Comparison of ENCODE assay signal across 25 cellular contexts in the genomic region with DNA sequence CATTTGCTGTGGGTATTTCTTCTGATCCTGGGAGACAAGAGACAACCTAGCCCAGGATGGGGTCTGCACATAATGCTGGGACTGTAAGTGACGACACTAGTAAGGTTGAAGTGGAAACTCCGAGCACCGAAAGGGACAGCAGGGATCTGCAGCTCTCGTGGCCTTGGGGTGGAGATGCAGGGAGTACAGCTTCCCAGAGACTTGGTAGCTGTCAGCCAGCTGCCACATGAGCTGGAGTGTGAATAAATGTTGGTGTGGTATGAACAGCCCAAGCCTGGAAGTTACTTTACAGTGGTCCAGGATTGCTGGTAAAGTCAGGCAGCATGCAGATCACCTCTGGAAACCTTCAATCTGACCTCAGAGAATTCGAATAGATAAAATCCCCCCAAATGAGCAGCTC.
DNase-seq lines count a peak whose midpoint lies in the region; ATAC-seq and TF ChIP-seq lines count a peak whose summit lies in the region.
"Had no signal": no experiment of that assay in that cellular context is flagged by ENCODE, and none has a peak within 500 bp of the region (broad histone marks: within the 10 kb centered on the region; RNA-seq: fewer than 3 reads in every experiment).

No MANE protein-coding gene starts in this region.

- 62% methylated on average over 5 of the region's 5 CpGs for WGBS in right cardiac atrium

- TF ChIP-seq CTCF in Caco-2 (IDR thresholded peaks at IDR 0.05; ENCODE audit: insufficient read depth in 1 of 2, low read depth in 1 of 2, low read length in 1 of 2, severe bottlenecking in 1 of 2, unreplicated experiment in 1 of 2), result no peak

- no peaks in the 10 kb centered on the region for H3K4me1 Mint-ChIP-seq in activated T-helper 1 cell treated with anti-CD3 and anti-CD28 coated beads, Interleukin-12 subunit alpha, Interleukin-12 subunit beta, Interleukin-2, Interleukin-4 antibody, amounts not matched to agents 30 ng/mL and 10 ng/mL and 1 ng/mL, durations not matched to agents 14 hours and 24 hours and 36 hours (ENCODE audit: low read depth)
- no peaks in the 10 kb centered on the region for H3K4me1 Mint-ChIP-seq in Caco-2 (ENCODE audit: low read depth, unreplicated experiment)
- H3K4me1 Mint-ChIP-seq: activated CD4-positive, alpha-beta T cell treated with anti-CD3 and anti-CD28 coated beads, Interleukin-2, amount 10 ng/mL, durations not matched to agents 24 days and 14 days; activated naive CD4-positive, alpha-beta T cell treated with anti-CD3 and anti-CD28 coated beads, Interleukin-2, amount 50 U/mL, for 24 hours; IgD-negative memory B cell had no signal

- intact Hi-C loops in activated T-helper 1 cell treated with anti-CD3 and anti-CD28 coated beads, Interleukin-12 subunit alpha, Interleukin-12 subunit beta, Interleukin-2, Interleukin-4 antibody, amounts not matched to agents 30 ng/mL and 10 ng/mL and 1 ng/mL, durations not matched to agents 14 hours and 24 hours and 36 hours (cut with micrococcal nuclease), result no loop called here
- intact Hi-C loops in right cardiac atrium (cut with DNase I), result no loop called here
- intact Hi-C loops in sciatic nerve (cut with DNase I), result no loop called here
- intact Hi-C loops in Caco-2 (cut with micrococcal nuclease; ENCODE audit: unreplicated experiment), result no loop called here

- BruUV-seq in Caco-2 (replicated peaks; lab: Mats Ljungman, UMichigan), result no TSS peak

- H3K9me3 ChIP-seq in right cardiac atrium (ENCODE audit: control insufficient read depth, low read length), result no peaks in the 10 kb centered on the region
- H3K9me3 ChIP-seq in Caco-2, result no peaks in the 10 kb centered on the region
- H3K9me3 ChIP-seq: SJSA1, upper lobe of left lung had no signal

- ATAC-seq in right cardiac atrium (peak; percentile 35 to 69), sciatic nerve (no peak), GM19035 (IDR thresholded peaks at IDR 0.05; ENCODE audit: unreplicated experiment) (no peak)
- ATAC-seq: HCT116, Panc1 had no signal

- peak; percentile 41 for DNase-seq in activated CD8-positive, alpha-beta memory T cell treated with anti-CD3 and anti-CD28 coated beads for 24 hours
- DNase-seq in activated CD8-positive, alpha-beta memory T cell treated with anti-CD3 and anti-CD28 coated beads, Interleukin-2, amount 50 U/mL, for 4 hours, result no peak
- DNase-seq in activated T-helper 1 cell treated with anti-CD3 and anti-CD28 coated beads, Interleukin-12 subunit alpha, Interleukin-12 subunit beta, Interleukin-2, Interleukin-4 antibody, amounts not matched to agents 30 ng/mL and 10 ng/mL and 1 ng/mL, durations not matched to agents 14 hours and 24 hours and 36 hours (ENCODE audit: low spot score), result no peak
- DNase-seq in right cardiac atrium, result no peak
- peak; percentile 26 for DNase-seq in sciatic nerve (ENCODE audit: low spot score)
- DNase-seq in Caco-2, result no peak
- DNase-seq in NOMO-1 (lab: John Stamatoyannopoulos, UW; ENCODE audit: unreplicated experiment in 2 of 2), result no peak
- DNase-seq: 8988T; activated CD4-positive, alpha-beta T cell treated with anti-CD3 and anti-CD28 coated beads, Interleukin-2, amount 10 ng/mL, durations not matched to agents 24 days and 14 days; activated T-cell treated with anti-CD3 and anti-CD28 coated beads for 4 hours; AML-193; DMS79; NCI-H1417 treated with DMSO at 0.1 percent for 48 hours; NCI-H2107; NCI-H510A; NK-92 treated with Interleukin-12 subunit alpha and Interleukin-12 subunit beta, amount 100 ng/mL, for 24 hours; stimulated activated CD4-positive, alpha-beta T cell treated with anti-CD3 and anti-CD28 coated beads, Interleukin-12 subunit alpha, Interleukin-12 subunit beta, amount 100 ng/mL, for 4 hours; stimulated activated CD4-positive, alpha-beta T cell treated with anti-CD3 and anti-CD28 coated beads, Interleukin-4, amount 100 ng/mL, for 4 hours; upper lobe of left lung had no signal

- H3K27me3 ChIP-seq in right cardiac atrium (ENCODE audit: control insufficient read depth, insufficient read depth) (no peaks in the 10 kb centered on the region), Caco-2 (replicated peaks; ENCODE audit: control insufficient read depth, insufficient read depth, low read length) (no peaks in the 10 kb centered on the region)
- H3K27me3 ChIP-seq: SJSA1, upper lobe of left lung had no signal

- H3K4me3 ChIP-seq in right cardiac atrium (ENCODE audit: low read length), result no peak overlapping the region
- no peak overlapping the region for H3K4me3 ChIP-seq in Caco-2 (ENCODE audit: low read depth, low read length)
- H3K4me3 ChIP-seq: SJSA1, upper lobe of left lung had no signal

- no peaks in the 10 kb centered on the region for H3K4me1 ChIP-seq in right cardiac atrium (ENCODE audit: control insufficient read depth, insufficient read depth, low read length)
- no peaks in the 10 kb centered on the region for H3K4me1 ChIP-seq in Caco-2
- H3K4me1 ChIP-seq: SJSA1, upper lobe of left lung had no signal

- CTCF ChIA-PET in Caco-2 (lab: Charles Lee), result no interaction called here

- H3K36me3 Mint-ChIP-seq in activated T-helper 1 cell treated with anti-CD3 and anti-CD28 coated beads, Interleukin-12 subunit alpha, Interleukin-12 subunit beta, Interleukin-2, Interleukin-4 antibody, amounts not matched to agents 30 ng/mL and 10 ng/mL and 1 ng/mL, durations not matched to agents 14 hours and 24 hours and 36 hours (ENCODE audit: low read depth), result peaks cover 13% of the 10 kb centered on the region
- peaks cover 47% of the 10 kb centered on the region for H3K36me3 Mint-ChIP-seq in Caco-2 (ENCODE audit: insufficient read depth, unreplicated experiment)
- H3K36me3 Mint-ChIP-seq: activated naive CD4-positive, alpha-beta T cell treated with anti-CD3 and anti-CD28 coated beads, Interleukin-2, amount 50 U/mL, for 24 hours; IgD-negative memory B cell had no signal

- H3K9me3 Mint-ChIP-seq in activated T-helper 1 cell treated with anti-CD3 and anti-CD28 coated beads, Interleukin-12 subunit alpha, Interleukin-12 subunit beta, Interleukin-2, Interleukin-4 antibody, amounts not matched to agents 30 ng/mL and 10 ng/mL and 1 ng/mL, durations not matched to agents 14 hours and 24 hours and 36 hours, result no peaks in the 10 kb centered on the region
- H3K9me3 Mint-ChIP-seq in Caco-2 (ENCODE audit: unreplicated experiment), result no peaks in the 10 kb centered on the region
- H3K9me3 Mint-ChIP-seq: activated CD4-positive, alpha-beta T cell treated with anti-CD3 and anti-CD28 coated beads, Interleukin-2, amount 10 ng/mL, durations not matched to agents 24 days and 14 days; activated naive CD4-positive, alpha-beta T cell treated with anti-CD3 and anti-CD28 coated beads, Interleukin-2, amount 50 U/mL, for 24 hours; IgD-negative memory B cell had no signal

- peak overlapping the region; percentile 29 for H3K27ac Mint-ChIP-seq in activated T-helper 1 cell treated with anti-CD3 and anti-CD28 coated beads, Interleukin-12 subunit alpha, Interleukin-12 subunit beta, Interleukin-2, Interleukin-4 antibody, amounts not matched to agents 30 ng/mL and 10 ng/mL and 1 ng/mL, durations not matched to agents 14 hours and 24 hours and 36 hours
- H3K27ac Mint-ChIP-seq in Caco-2 (ENCODE audit: unreplicated experiment), result no peak overlapping the region
- H3K27ac Mint-ChIP-seq: activated CD4-positive, alpha-beta T cell treated with anti-CD3 and anti-CD28 coated beads, Interleukin-2, amount 10 ng/mL, durations not matched to agents 24 days and 14 days; activated naive CD4-positive, alpha-beta T cell treated with anti-CD3 and anti-CD28 coated beads, Interleukin-2, amount 50 U/mL, for 24 hours; IgD-negative memory B cell had no signal

- H3K27ac ChIP-seq in right cardiac atrium (ENCODE audit: low read length), result no peak overlapping the region
- H3K27ac ChIP-seq: SJSA1, upper lobe of left lung had no signal

- no peak overlapping the region for H3K4me3 Mint-ChIP-seq in activated T-helper 1 cell treated with anti-CD3 and anti-CD28 coated beads, Interleukin-12 subunit alpha, Interleukin-12 subunit beta, Interleukin-2, Interleukin-4 antibody, amounts not matched to agents 30 ng/mL and 10 ng/mL and 1 ng/mL, durations not matched to agents 14 hours and 24 hours and 36 hours
- no peak overlapping the region for H3K4me3 Mint-ChIP-seq in Caco-2 (ENCODE audit: unreplicated experiment)
- H3K4me3 Mint-ChIP-seq: activated CD4-positive, alpha-beta T cell treated with anti-CD3 and anti-CD28 coated beads, Interleukin-2, amount 10 ng/mL, durations not matched to agents 24 days and 14 days; activated naive CD4-positive, alpha-beta T cell treated with anti-CD3 and anti-CD28 coated beads, Interleukin-2, amount 50 U/mL, for 24 hours; IgD-negative memory B cell had no signal

- POLR2A ChIA-PET in Caco-2 (lab: Charles Lee), result no interaction called here

- peaks cover 5% of the 10 kb centered on the region for H3K36me3 ChIP-seq in Caco-2 (ENCODE audit: control insufficient read depth, insufficient read depth, low read length)

- no peaks in the 10 kb centered on the region for H3K27me3 Mint-ChIP-seq in activated T-helper 1 cell treated with anti-CD3 and anti-CD28 coated beads, Interleukin-12 subunit alpha, Interleukin-12 subunit beta, Interleukin-2, Interleukin-4 antibody, amounts not matched to agents 30 ng/mL and 10 ng/mL and 1 ng/mL, durations not matched to agents 14 hours and 24 hours and 36 hours (ENCODE audit: insufficient read depth)
- H3K27me3 Mint-ChIP-seq in Caco-2 (ENCODE audit: insufficient read depth, unreplicated experiment), result no peaks in the 10 kb centered on the region
- H3K27me3 Mint-ChIP-seq: activated CD4-positive, alpha-beta T cell treated with anti-CD3 and anti-CD28 coated beads, Interleukin-2, amount 10 ng/mL, durations not matched to agents 24 days and 14 days; activated naive CD4-positive, alpha-beta T cell treated with anti-CD3 and anti-CD28 coated beads, Interleukin-2, amount 50 U/mL, for 24 hours; IgD-negative memory B cell had no signal

Comparison
In these comparisons a context has a peak if more than half of its experiments do, and no peak if none do; other contexts are left out.
1. DNase-seq: peak in activated CD8-positive, alpha-beta memory T cell treated with anti-CD3 and anti-CD28 coated beads for 24 hours (single experiment) and sciatic nerve (single experiment); none in activated CD8-positive, alpha-beta memory T cell treated with anti-CD3 and anti-CD28 coated beads, Interleukin-2, amount 50 U/mL, for 4 hours (single experiment), activated T-helper 1 cell treated with anti-CD3 and anti-CD28 coated beads, Interleukin-12 subunit alpha, Interleukin-12 subunit beta, Interleukin-2, Interleukin-4 antibody, amounts not matched to agents 30 ng/mL and 10 ng/mL and 1 ng/mL, durations not matched to agents 14 hours and 24 hours and 36 hours (single experiment), right cardiac atrium (0 of 3), Caco-2 (0 of 2) and NOMO-1 (0 of 2).
2. ATAC-seq: peak in right cardiac atrium (2 of 2); none in sciatic nerve (single experiment) and GM19035 (single experiment).